8 cellular contexts compared by ENCODE assay signal in the genomic region with DNA sequence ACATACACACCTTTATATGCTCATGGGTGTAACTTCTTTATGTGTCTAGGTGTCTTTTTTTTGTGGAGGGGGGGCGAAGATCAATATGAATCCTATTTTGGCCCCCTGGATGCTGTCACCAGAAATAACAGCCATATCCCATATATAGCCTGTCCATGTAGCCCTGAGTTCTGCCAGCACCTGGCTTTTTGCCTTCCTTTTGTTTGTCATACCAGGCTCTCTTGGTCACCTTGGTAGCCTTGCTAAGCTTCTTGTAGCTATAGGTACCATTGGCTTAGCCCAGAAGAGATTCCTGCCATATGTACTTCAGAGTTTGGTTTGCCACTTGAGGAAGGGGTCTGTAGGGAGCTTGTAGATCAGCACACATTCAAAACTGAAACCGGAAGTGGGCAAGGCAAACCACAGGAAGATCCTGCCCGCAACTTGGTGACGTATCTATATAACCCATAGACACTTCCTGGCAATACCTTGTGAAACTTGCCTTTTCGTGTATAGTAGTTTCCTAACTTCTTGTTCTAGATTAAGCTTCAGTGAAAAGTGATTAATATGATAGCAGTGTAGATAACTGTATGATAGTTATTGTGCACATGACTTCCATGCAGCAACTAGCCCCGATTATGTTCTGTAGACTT. TPM values are rescaled to one million over a fixed set of nuclear protein-coding genes. Genes with fewer than 3 reads are reported as not detected.
DNase-seq lines count a peak whose midpoint lies in the region; ATAC-seq, FAIRE-seq and TF ChIP-seq lines count a peak whose summit lies in the region.

No MANE protein-coding gene starts in this region.

- H3K4me1 ChIP-seq in BLaER1 treated with 17β-estradiol and CSF1 and Interleukin-3, amounts not matched to agents 10 nM and 100 nM = peaks cover 24 to 41% (median 31%) of the 10 kb centered on the region in 10 experiments

- H3K27me3 ChIP-seq in BLaER1 treated with 17β-estradiol and CSF1 and Interleukin-3, amounts not matched to agents 10 nM and 100 nM = no peaks in the 10 kb centered on the region
- no peaks in the 10 kb centered on the region for H3K27me3 ChIP-seq in HL-60 (ENCODE audit: insufficient read depth, poor library complexity, severe bottlenecking)

- H3K27ac ChIP-seq in BLaER1 treated with 17β-estradiol and CSF1 and Interleukin-3, amounts not matched to agents 10 nM and 100 nM = peak overlapping the region; percentile 76 to 90 (median 88)
- H3K27ac ChIP-seq in HL-60 (replicated peaks) = peak overlapping the region; percentile 76

- peaks cover 0 to 46% (median 2%) of the 10 kb centered on the region in 11 experiments; a peak in 7 of 22 replicates for H4K20me1 ChIP-seq in BLaER1 treated with 17β-estradiol and CSF1 and Interleukin-3, amounts not matched to agents 10 nM and 100 nM

- peaks cover 0 to 74% (median 20%) of the 10 kb centered on the region in 11 experiments; a peak in 16 of 22 replicates for H3K9me3 ChIP-seq in BLaER1 treated with 17β-estradiol and CSF1 and Interleukin-3, amounts not matched to agents 10 nM and 100 nM (replicated peaks in 1 of 11)

- peak overlapping the region in 9 of 10 experiments; percentile 8 to 47 (median 31); a peak in 12 of 20 replicates for H3K4me3 ChIP-seq in BLaER1 treated with 17β-estradiol and CSF1 and Interleukin-3, amounts not matched to agents 10 nM and 100 nM
- H3K4me3 ChIP-seq in HL-60 (replicated peaks; ENCODE audit: insufficient read depth, low read length) = peak overlapping the region; percentile 21

- DNase-seq in HL-60 (ENCODE audit: low read depth in 1 of 2, low spot score in 1 of 2) (peak; percentile 93 to 96), germinal center (ENCODE audit: low spot score) (peak; percentile 51), NCI-H226 (no peak), frontal cortex (ENCODE audit: low spot score in 2 of 2) (no peak)
- peak; percentile 71 for DNase-seq in activated CD4-positive, alpha-beta T cell treated with anti-CD3 and anti-CD28 coated beads, Interleukin-2, amount 50 U/mL, for 1 hour
- peak; percentile 68 to 78 for DNase-seq in stimulated activated CD8-positive, alpha-beta memory T cell treated with anti-CD3 and anti-CD28 coated beads, Interleukin-2, amount 100 ng/mL, for 1 hour (ENCODE audit: low read depth in 2 of 2)

- ATAC-seq in GM21360 (IDR thresholded peaks at IDR 0.05; ENCODE audit: unreplicated experiment) = peak; percentile 93

- peak overlapping the region; percentile 38 to 70 (median 64); a peak in 19 of 22 replicates for H3K9ac ChIP-seq in BLaER1 treated with 17β-estradiol and CSF1 and Interleukin-3, amounts not matched to agents 10 nM and 100 nM

- H3K4me2 ChIP-seq in BLaER1 treated with 17β-estradiol and CSF1 and Interleukin-3, amounts not matched to agents 10 nM and 100 nM = peak overlapping the region; percentile 73 to 92 (median 82)

- FAIRE-seq in frontal cortex (lab: Jason Lieb, UNC) = no peak

- TF ChIP-seq CTCF in HL-60 (IDR thresholded peaks at IDR 0.05; ENCODE audit: insufficient read depth, low read length) = no peak

- H3K36me3 ChIP-seq in BLaER1 treated with 17β-estradiol and CSF1 and Interleukin-3, amounts not matched to agents 10 nM and 100 nM = peaks cover 0 to 62% (median 27%) of the 10 kb centered on the region in 11 experiments; a peak in 14 of 22 replicates

RNA-seq across cellular contexts. Expression of gene RASA2, which starts 11.9 kb away (rescaled TPM):
- total RNA-seq in frontal cortex = 35.9 TPM

Comparison
In these comparisons a context has a peak if more than half of its experiments do, and no peak if none do; other contexts are left out.
1. DNase-seq: peak in HL-60 (2 of 2), activated CD4-positive, alpha-beta T cell treated with anti-CD3 and anti-CD28 coated beads, Interleukin-2, amount 50 U/mL, for 1 hour (single experiment), germinal center (single experiment) and stimulated activated CD8-positive, alpha-beta memory T cell treated with anti-CD3 and anti-CD28 coated beads, Interleukin-2, amount 100 ng/mL, for 1 hour (2 of 2); none in NCI-H226 (single experiment) and frontal cortex (0 of 2).